ENCODE assay signal across 1 cellular context in the genomic region with DNA sequence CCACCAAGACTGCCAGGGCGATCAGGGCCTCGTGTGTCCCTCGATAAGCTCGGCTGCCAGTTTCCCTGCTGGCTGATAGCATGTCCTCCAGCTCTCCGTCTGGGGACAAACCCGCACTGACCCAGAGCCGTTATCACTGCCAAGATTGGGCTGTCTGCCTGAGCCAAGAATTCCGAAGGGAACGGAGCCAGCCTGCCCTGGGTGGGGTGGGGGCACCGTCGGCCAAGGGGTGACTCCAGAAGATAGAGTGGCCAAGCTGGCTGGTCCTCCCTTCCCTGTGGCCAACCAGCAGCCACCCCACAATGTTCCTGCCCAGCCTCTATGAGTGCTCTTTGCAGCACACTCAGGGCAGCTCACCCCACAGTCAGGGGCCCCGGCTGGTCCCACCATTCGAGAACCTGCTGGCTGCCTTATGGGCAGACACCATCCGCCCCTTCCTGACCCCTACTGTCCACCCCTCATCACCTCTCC.
TF ChIP-seq lines count a peak whose summit lies in the region.

No MANE protein-coding gene starts in this region.

TF ChIP-seq in WTC11, 78 proteins besides CTCF, POLR2A, EP300 and RAD21 (continued from another document):
- TF ChIP-seq, protein P1, sequence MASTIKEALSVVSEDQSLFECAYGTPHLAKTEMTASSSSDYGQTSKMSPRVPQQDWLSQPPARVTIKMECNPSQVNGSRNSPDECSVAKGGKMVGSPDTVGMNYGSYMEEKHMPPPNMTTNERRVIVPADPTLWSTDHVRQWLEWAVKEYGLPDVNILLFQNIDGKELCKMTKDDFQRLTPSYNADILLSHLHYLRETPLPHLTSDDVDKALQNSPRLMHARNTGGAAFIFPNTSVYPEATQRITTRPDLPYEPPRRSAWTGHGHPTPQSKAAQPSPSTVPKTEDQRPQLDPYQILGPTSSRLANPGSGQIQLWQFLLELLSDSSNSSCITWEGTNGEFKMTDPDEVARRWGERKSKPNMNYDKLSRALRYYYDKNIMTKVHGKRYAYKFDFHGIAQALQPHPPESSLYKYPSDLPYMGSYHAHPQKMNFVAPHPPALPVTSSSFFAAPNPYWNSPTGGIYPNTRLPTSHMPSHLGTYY (CRISPR knock-in tag; IDR thresholded peaks at IDR 0.05) = no peak
- TF ChIP-seq GABPB1 (CRISPR knock-in tag; IDR thresholded peaks at IDR 0.05) = no peak
